Comparison of ENCODE assay signal across 31 cellular contexts in genomic region chr5:153704110-153704509, GRCh38.
"Had no signal": no experiment of that assay in that cellular context is flagged by ENCODE, and none has a peak within 500 bp of the region (broad histone marks: within the 10 kb centered on the region; RNA-seq: fewer than 3 reads in every experiment).

No MANE protein-coding gene starts in this region.

- H3K27ac ChIP-seq: body of pancreas, breast epithelium, RWPE1, SJCRH30, SK-N-MC had no signal

- H3K4me3 ChIP-seq: body of pancreas, breast epithelium, MG63, SJCRH30, SK-N-MC had no signal

- H3K36me3 ChIP-seq: breast epithelium, MG63, SJCRH30 had no signal

- DNase-seq: activated CD4-positive, alpha-beta T cell treated with anti-CD3 and anti-CD28 coated beads for 36 hours; activated CD4-positive, alpha-beta T cell treated with anti-CD3 and anti-CD28 coated beads, Interleukin-2, amount 10 ng/mL, durations not matched to agents 7 days and 5 days; activated CD4-positive, alpha-beta T cell treated with anti-CD3 and anti-CD28 coated beads, Interleukin-2, amount 50 U/mL, for 48 hours; activated CD8-positive, alpha-beta T cell treated with anti-CD3 and anti-CD28 coated beads, Interleukin-2, amount 10 ng/mL, durations not matched to agents 7 days and 5 days; activated gamma-delta T cell; activated naive CD4-positive, alpha-beta T cell treated with Interleukin-2 at 50 U/mL for 16 hours; activated naive CD8-positive, alpha-beta T cell treated with anti-CD3 and anti-CD28 coated beads, Interleukin-2, amount 10 ng/mL, durations not matched to agents 7 days and 5 days; activated T-cell treated with anti-CD3 and anti-CD28 coated beads, Interleukin-2, amount 50 U/mL, for 24 hours; body of pancreas; central memory CD4-positive, alpha-beta T cell; Kasumi-1; KG1; MG63; NCI-H1048; NCI-H1105 treated with DMSO at 0.1 percent for 48 hours; NCI-H1436; NCI-H1694; NCI-H1930; NCI-H2081 treated with DMSO at 0.1 percent for 48 hours; NCI-H226; NCI-H524 treated with DMSO at 0.1 percent for 48 hours; NCI-H748 treated with DMSO at 0.1 percent for 48 hours; NK-92 treated with Interleukin-12 subunit alpha and Interleukin-12 subunit beta, amount 100 ng/mL, for 24 hours; PC-3; SHP77; SJCRH30 had no signal

- H3K9me3 ChIP-seq: body of pancreas, breast epithelium, MG63, SJCRH30 had no signal

- H3K4me1 ChIP-seq: body of pancreas, breast epithelium, SJCRH30 had no signal

- ATAC-seq: activated CD4-positive, alpha-beta T cell treated with anti-CD3 and anti-CD28 coated beads for 36 hours; activated CD4-positive, CD25-positive, alpha-beta regulatory T cell treated with anti-CD3 and anti-CD28 coated beads, Interleukin-2, amount 50 U/mL, for 24 hours; activated CD8-positive, alpha-beta T cell treated with anti-CD3 and anti-CD28 coated beads, Interleukin-2, amount 10 ng/mL, durations not matched to agents 7 days and 5 days; body of pancreas; PC-3; WTC11 had no signal

- H3K27me3 ChIP-seq: body of pancreas, breast epithelium, MG63, SJCRH30 had no signal
